ENCODE assay signal across 24 cellular contexts in the genomic region with DNA sequence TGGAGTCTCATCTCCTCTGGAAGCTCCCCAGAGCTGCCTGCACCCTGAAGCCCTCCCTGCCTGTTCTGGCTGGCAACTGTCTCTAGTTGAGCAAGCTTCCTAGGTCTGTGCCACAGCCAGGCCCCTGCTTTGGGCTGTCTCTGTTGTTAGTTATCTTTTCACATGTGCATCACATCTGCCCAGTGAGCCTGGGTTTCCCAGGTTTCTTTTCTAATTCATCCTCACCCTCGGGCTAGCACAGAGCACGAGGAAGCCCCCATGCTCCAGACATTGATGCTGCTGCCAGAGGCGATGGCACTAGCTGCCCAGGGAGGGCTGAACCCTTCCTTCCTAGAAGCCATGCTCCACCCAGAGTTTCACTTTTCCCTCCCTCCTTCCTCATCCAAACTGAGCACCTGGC. TPM values are rescaled to one million over a fixed set of nuclear protein-coding genes. Genes with fewer than 3 reads are reported as not detected.
A peak's percentile ranks its signal among the peaks of the same experiment; 100 is the strongest.
DNase-seq lines count a peak whose midpoint lies in the region; ATAC-seq, FAIRE-seq and TF ChIP-seq lines count a peak whose summit lies in the region.
"Had no signal": no experiment of that assay in that cellular context is flagged by ENCODE, and none has a peak within 500 bp of the region (broad histone marks: within the 10 kb centered on the region; RNA-seq: fewer than 3 reads in every experiment).

No MANE protein-coding gene starts in this region.

- no peaks in the 10 kb centered on the region for H4K20me1 ChIP-seq in mammary epithelial cell (ENCODE audit: insufficient read depth, low read length)

- peak; percentile 36; the same call in 1 of the 3 replicates for ATAC-seq in SK-N-SH treated with all-trans-retinoic acid at 6 μM for 48 hours
- ATAC-seq in pancreas, result no peak
- no peak for ATAC-seq in HG03139 (IDR thresholded peaks at IDR 0.05; ENCODE audit: unreplicated experiment)
- ATAC-seq: GM23338, HepG2, K562 had no signal

- WGBS in mammary epithelial cell (ENCODE audit: low coverage, missing lambda C conversion rate), result 72% methylated on average over 3 of the region's 3 CpGs
- WGBS in pancreas, 2 donors, result 91 to 94% methylated on average over 3 of the region's 3 CpGs

- CTCF ChIA-PET in mammary epithelial cell (lab: Charles Lee; ENCODE audit: low non-redundant PET), result no interaction called here

- no peak overlapping the region for H2AFZ ChIP-seq in mammary epithelial cell (ENCODE audit: low read depth, low read length)
- H2AFZ ChIP-seq: GM23338 had no signal

- TF ChIP-seq CTCF in breast epithelium (IDR thresholded peaks at IDR 0.05) (no peak), mammary epithelial cell (conservative IDR thresholded peaks at IDR 0.05 in 1 of 2, IDR thresholded peaks at IDR 0.05 in 1 of 2; ENCODE audit: extremely low read depth in 1 of 2, insufficient read depth in 1 of 2, low read depth in 1 of 2, low read length in 2 of 2) (no peak), pancreas (IDR thresholded peaks at IDR 0.05) (no peak)

- dilution Hi-C loops in mammary epithelial cell (cut with HindIII; ENCODE audit: low sequenced_read_pairs), result loop anchor here (5.0 kb wide), 2 partner anchors 42 to 98 kb away; no protein-coding TSS in a partner anchor

- H3K4me3 ChIP-seq in breast epithelium, result no peak overlapping the region
- no peak overlapping the region for H3K4me3 ChIP-seq in mammary epithelial cell (replicated peaks in 1 of 3; ENCODE audit: insufficient read depth in 1 of 3, low read depth in 2 of 3, low read length in 3 of 3)
- H3K4me3 ChIP-seq in pancreas, result no peak overlapping the region
- H3K4me3 ChIP-seq: GM23338, K562 had no signal

- H3K4me2 ChIP-seq in mammary epithelial cell (ENCODE audit: insufficient read depth, low read depth, low read length), result no peak overlapping the region
- H3K4me2 ChIP-seq: GM23338 had no signal

- no peak overlapping the region for H3K9ac ChIP-seq in mammary epithelial cell (ENCODE audit: insufficient read depth, low read length)

- in situ Hi-C loops in mammary epithelial cell (cut with MboI; ENCODE audit: low sequenced_read_pairs in 2 of 2), result no loop called here

- no peak for FAIRE-seq in pancreas (lab: Jason Lieb, UNC)
- FAIRE-seq: A204.1, GM18507, HepG2, K562 had no signal

- no peak for TF ChIP-seq POLR2A in breast epithelium (IDR thresholded peaks at IDR 0.05)

- H3K9me3 ChIP-seq in breast epithelium, result no peaks in the 10 kb centered on the region
- H3K9me3 ChIP-seq in mammary epithelial cell (replicated peaks; ENCODE audit: insufficient read depth, low read length), result no peaks in the 10 kb centered on the region
- H3K9me3 ChIP-seq in pancreas, result no peaks in the 10 kb centered on the region

- DNase-seq in breast epithelium (ENCODE audit: low spot score in 2 of 2) (no peak), mammary epithelial cell (no peak), pancreas (no peak), amygdala (lab: John Stamatoyannopoulos, UW) (no peak), A172 (ENCODE audit: low spot score) (no peak)
- DNase-seq: H9, Kasumi-1, NCI-H1092 treated with DMSO at 0.1 percent for 48 hours, NCI-H1436, NCI-H187, NCI-H2081 treated with DMSO at 0.1 percent for 48 hours, NCI-H2171, NCI-H226, NCI-H510A, NCI-H69, SHP77 had no signal

- H3K36me3 ChIP-seq in breast epithelium (no peaks in the 10 kb centered on the region), mammary epithelial cell (ENCODE audit: insufficient read depth, low read length) (no peaks in the 10 kb centered on the region), pancreas (no peaks in the 10 kb centered on the region)

- H3K27me3 ChIP-seq in breast epithelium, result no peaks in the 10 kb centered on the region
- no peaks in the 10 kb centered on the region for H3K27me3 ChIP-seq in mammary epithelial cell (ENCODE audit: insufficient read depth, low read length)
- no peaks in the 10 kb centered on the region for H3K27me3 ChIP-seq in pancreas

- H3K27ac ChIP-seq in breast epithelium, result peak overlapping the region; percentile 58 to 69
- no peak overlapping the region for H3K27ac ChIP-seq in mammary epithelial cell (ENCODE audit: insufficient read depth, low read depth, low read length)
- H3K27ac ChIP-seq in pancreas, result peak overlapping the region; percentile 24 to 62 (median 54)
- H3K27ac ChIP-seq: RWPE1 had no signal

- intact Hi-C loops in breast epithelium (cut with DNase I; ENCODE audit: low total_unique reads), result no loop called here
- intact Hi-C loops in mammary epithelial cell (cut with micrococcal nuclease), result no loop called here
- intact Hi-C loops in pancreas (cut with DNase I), result no loop called here

- no TSS peak for BruUV-seq in mammary epithelial cell (replicated peaks; lab: Mats Ljungman, UMichigan)

- H3K79me2 ChIP-seq in mammary epithelial cell (ENCODE audit: insufficient read depth, low read length), result no peaks in the 10 kb centered on the region

- H3K4me1 ChIP-seq in breast epithelium, result peaks cover 0 to 1% of the 10 kb centered on the region in 2 donors
- H3K4me1 ChIP-seq in mammary epithelial cell (ENCODE audit: insufficient read depth, low read length), result peaks cover 17% of the 10 kb centered on the region
- H3K4me1 ChIP-seq in pancreas, result peaks cover 4 to 10% (median 5%) of the 10 kb centered on the region in 3 donors

TF ChIP-seq in SK-N-SH treated with all-trans-retinoic acid at 6 μM for 48 hours, 23 proteins besides CTCF, POLR2A, EP300 and RAD21 (continues in another document):
- TF ChIP-seq ZNF70 (CRISPR knock-in tag; IDR thresholded peaks at IDR 0.05) (no peak), PPARA (CRISPR knock-in tag; IDR thresholded peaks at IDR 0.05; ENCODE audit: borderline replicate concordance) (no peak), SNAI2 (CRISPR knock-in tag; IDR thresholded peaks at IDR 0.05) (no peak), ZNF565 (CRISPR knock-in tag; conservative IDR thresholded peaks at IDR 0.05; ENCODE audit: low read depth) (no peak), ZC3H10 (CRISPR knock-in tag; IDR thresholded peaks at IDR 0.05) (no peak), CSDC2 (CRISPR knock-in tag; IDR thresholded peaks at IDR 0.05) (no peak), ARNTL (CRISPR knock-in tag; IDR thresholded peaks at IDR 0.05; ENCODE audit: borderline replicate concordance, low read depth) (no peak)
- TF ChIP-seq, protein P1, sequence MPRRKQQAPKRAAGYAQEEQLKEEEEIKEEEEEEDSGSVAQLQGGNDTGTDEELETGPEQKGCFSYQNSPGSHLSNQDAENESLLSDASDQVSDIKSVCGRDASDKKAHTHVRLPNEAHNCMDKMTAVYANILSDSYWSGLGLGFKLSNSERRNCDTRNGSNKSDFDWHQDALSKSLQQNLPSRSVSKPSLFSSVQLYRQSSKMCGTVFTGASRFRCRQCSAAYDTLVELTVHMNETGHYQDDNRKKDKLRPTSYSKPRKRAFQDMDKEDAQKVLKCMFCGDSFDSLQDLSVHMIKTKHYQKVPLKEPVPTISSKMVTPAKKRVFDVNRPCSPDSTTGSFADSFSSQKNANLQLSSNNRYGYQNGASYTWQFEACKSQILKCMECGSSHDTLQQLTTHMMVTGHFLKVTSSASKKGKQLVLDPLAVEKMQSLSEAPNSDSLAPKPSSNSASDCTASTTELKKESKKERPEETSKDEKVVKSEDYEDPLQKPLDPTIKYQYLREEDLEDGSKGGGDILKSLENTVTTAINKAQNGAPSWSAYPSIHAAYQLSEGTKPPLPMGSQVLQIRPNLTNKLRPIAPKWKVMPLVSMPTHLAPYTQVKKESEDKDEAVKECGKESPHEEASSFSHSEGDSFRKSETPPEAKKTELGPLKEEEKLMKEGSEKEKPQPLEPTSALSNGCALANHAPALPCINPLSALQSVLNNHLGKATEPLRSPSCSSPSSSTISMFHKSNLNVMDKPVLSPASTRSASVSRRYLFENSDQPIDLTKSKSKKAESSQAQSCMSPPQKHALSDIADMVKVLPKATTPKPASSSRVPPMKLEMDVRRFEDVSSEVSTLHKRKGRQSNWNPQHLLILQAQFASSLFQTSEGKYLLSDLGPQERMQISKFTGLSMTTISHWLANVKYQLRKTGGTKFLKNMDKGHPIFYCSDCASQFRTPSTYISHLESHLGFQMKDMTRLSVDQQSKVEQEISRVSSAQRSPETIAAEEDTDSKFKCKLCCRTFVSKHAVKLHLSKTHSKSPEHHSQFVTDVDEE (CRISPR knock-in tag; IDR thresholded peaks at IDR 0.05), result no peak
- TF ChIP-seq, protein P2, sequence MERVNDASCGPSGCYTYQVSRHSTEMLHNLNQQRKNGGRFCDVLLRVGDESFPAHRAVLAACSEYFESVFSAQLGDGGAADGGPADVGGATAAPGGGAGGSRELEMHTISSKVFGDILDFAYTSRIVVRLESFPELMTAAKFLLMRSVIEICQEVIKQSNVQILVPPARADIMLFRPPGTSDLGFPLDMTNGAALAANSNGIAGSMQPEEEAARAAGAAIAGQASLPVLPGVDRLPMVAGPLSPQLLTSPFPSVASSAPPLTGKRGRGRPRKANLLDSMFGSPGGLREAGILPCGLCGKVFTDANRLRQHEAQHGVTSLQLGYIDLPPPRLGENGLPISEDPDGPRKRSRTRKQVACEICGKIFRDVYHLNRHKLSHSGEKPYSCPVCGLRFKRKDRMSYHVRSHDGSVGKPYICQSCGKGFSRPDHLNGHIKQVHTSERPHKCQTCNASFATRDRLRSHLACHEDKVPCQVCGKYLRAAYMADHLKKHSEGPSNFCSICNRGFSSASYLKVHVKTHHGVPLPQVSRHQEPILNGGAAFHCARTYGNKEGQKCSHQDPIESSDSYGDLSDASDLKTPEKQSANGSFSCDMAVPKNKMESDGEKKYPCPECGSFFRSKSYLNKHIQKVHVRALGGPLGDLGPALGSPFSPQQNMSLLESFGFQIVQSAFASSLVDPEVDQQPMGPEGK (CRISPR knock-in tag; IDR thresholded peaks at IDR 0.05; ENCODE audit: borderline replicate concordance), result no peak
- TF ChIP-seq, protein P3, sequence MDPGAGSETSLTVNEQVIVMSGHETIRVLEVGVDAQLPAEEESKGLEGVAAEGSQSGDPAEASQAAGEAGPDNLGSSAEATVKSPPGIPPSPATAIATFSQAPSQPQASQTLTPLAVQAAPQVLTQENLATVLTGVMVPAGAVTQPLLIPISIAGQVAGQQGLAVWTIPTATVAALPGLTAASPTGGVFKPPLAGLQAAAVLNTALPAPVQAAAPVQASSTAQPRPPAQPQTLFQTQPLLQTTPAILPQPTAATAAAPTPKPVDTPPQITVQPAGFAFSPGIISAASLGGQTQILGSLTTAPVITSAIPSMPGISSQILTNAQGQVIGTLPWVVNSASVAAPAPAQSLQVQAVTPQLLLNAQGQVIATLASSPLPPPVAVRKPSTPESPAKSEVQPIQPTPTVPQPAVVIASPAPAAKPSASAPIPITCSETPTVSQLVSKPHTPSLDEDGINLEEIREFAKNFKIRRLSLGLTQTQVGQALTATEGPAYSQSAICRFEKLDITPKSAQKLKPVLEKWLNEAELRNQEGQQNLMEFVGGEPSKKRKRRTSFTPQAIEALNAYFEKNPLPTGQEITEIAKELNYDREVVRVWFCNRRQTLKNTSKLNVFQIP (CRISPR knock-in tag; IDR thresholded peaks at IDR 0.05; ENCODE audit: borderline replicate concordance, low read depth), result no peak

RNA-seq across cellular contexts. Expression of a gene that starts 27.2 kb away (rescaled TPM):
- total RNA-seq in breast epithelium (10 to 100 TPM; 11.0 to 17.0 (median 11.1) TPM), mammary epithelial cell (1 to 10 TPM; 3.5 to 6.7 TPM), pancreas (10 to 100 TPM in 4 of 6 donors, 1 to 10 TPM in 2; 8.2 to 17.8 (median 12.5) TPM)
- polyA plus RNA-seq in mammary epithelial cell (1.8 TPM), pancreas (10 to 100 TPM in 1 of 2 donors, 1 to 10 TPM in 1; 6.7 to 22.3 TPM)
- 3.4 TPM for polyA minus RNA-seq in mammary epithelial cell
- 3.3 and 5.8 TPM in 2 replicates for total RNA-seq in A172 (2014; rRNA removed; shearing (Covaris generic))
